ENCODE assay signal across 18 cellular contexts in genomic region chr9:77454668-77455067, GRCh38.
DNase-seq lines count a peak whose midpoint lies in the region; ATAC-seq, FAIRE-seq and TF ChIP-seq lines count a peak whose summit lies in the region.
"Had no signal": no experiment of that assay in that cellular context is flagged by ENCODE, and none has a peak within 500 bp of the region (broad histone marks: within the 10 kb centered on the region; RNA-seq: fewer than 3 reads in every experiment).

No MANE protein-coding gene starts in this region.

- no peak for FAIRE-seq in D721Med (lab: Jason Lieb, UNC)
- FAIRE-seq: TTC549 had no signal

- H3K27me3 ChIP-seq in Loucy (ENCODE audit: insufficient read depth, low read length, poor library complexity, severe bottlenecking) = no peaks in the 10 kb centered on the region
- no peaks in the 10 kb centered on the region for H3K27me3 ChIP-seq in osteoblast (ENCODE audit: insufficient read depth, low read length)
- no peaks in the 10 kb centered on the region for H3K27me3 ChIP-seq in smooth muscle cell (ENCODE audit: low read depth)
- H3K27me3 ChIP-seq: ascending aorta; BLaER1 treated with 17β-estradiol and CSF1 and Interleukin-3, amounts not matched to agents 10 nM and 100 nM; left lung; ovary had no signal

- H3F3A ChIP-seq in Loucy (ENCODE audit: low read depth) (no peaks in the 10 kb centered on the region), smooth muscle cell (ENCODE audit: low read depth) (peaks cover 2% of the 10 kb centered on the region)

- ATAC-seq in GM18868 (IDR thresholded peaks at IDR 0.05; ENCODE audit: unreplicated experiment) = no peak
- ATAC-seq: left lung had no signal

- H3K4me3 ChIP-seq in Loucy (ENCODE audit: low read length, poor library complexity, severe bottlenecking) (no peak overlapping the region), osteoblast (ENCODE audit: insufficient read depth, low read length) (no peak overlapping the region), smooth muscle cell (no peak overlapping the region)
- H3K4me3 ChIP-seq: ascending aorta; BLaER1 treated with 17β-estradiol and CSF1 and Interleukin-3, amounts not matched to agents 10 nM and 100 nM; ovary had no signal

- H3K9ac ChIP-seq in Loucy (ENCODE audit: low read depth, low read length, poor library complexity, severe bottlenecking) (no peak overlapping the region), smooth muscle cell (ENCODE audit: low read depth) (no peak overlapping the region)
- H3K9ac ChIP-seq: BLaER1 treated with 17β-estradiol and CSF1 and Interleukin-3, amounts not matched to agents 10 nM and 100 nM had no signal

- TF ChIP-seq CTCF in Loucy (conservative IDR thresholded peaks at IDR 0.05; ENCODE audit: low read length) = no peak
- no peak for TF ChIP-seq CTCF in osteoblast (IDR thresholded peaks at IDR 0.05; ENCODE audit: extremely low read depth, low read depth, low read length)
- TF ChIP-seq CTCF in smooth muscle cell (IDR thresholded peaks at IDR 0.05; ENCODE audit: borderline replicate concordance, insufficient read depth, poor library complexity, severe bottlenecking) = no peak
- no peak for TF ChIP-seq CTCF in D721Med (IDR thresholded peaks at IDR 0.05; ENCODE audit: insufficient read depth, missing control alignments)

- H3K79me2 ChIP-seq in Loucy (ENCODE audit: insufficient read depth, low read length) = no peaks in the 10 kb centered on the region
- no peaks in the 10 kb centered on the region for H3K79me2 ChIP-seq in osteoblast (ENCODE audit: insufficient read depth, low read length)
- no peaks in the 10 kb centered on the region for H3K79me2 ChIP-seq in smooth muscle cell (ENCODE audit: low read depth)

- H2AFZ ChIP-seq in Loucy (ENCODE audit: low read length) (0 out of 2 replicates have a peak overlapping the region, but pooled peaks have one; percentile 75), osteoblast (ENCODE audit: low read length) (no peak overlapping the region), smooth muscle cell (ENCODE audit: low read depth) (no peak overlapping the region)

- peak overlapping the region; percentile 4 for H3K27ac ChIP-seq in osteoblast (ENCODE audit: low read depth, low read length)
- H3K27ac ChIP-seq in smooth muscle cell (ENCODE audit: low read depth) = no peak overlapping the region
- H3K27ac ChIP-seq: ascending aorta, ovary had no signal

- H3K36me3 ChIP-seq in Loucy (ENCODE audit: insufficient read depth, low read length) (no peaks in the 10 kb centered on the region), osteoblast (ENCODE audit: insufficient read depth, low read length) (no peaks in the 10 kb centered on the region), smooth muscle cell (ENCODE audit: low read depth) (no peaks in the 10 kb centered on the region)
- H3K36me3 ChIP-seq: ascending aorta; BLaER1 treated with 17β-estradiol and CSF1 and Interleukin-3, amounts not matched to agents 10 nM and 100 nM; left lung; ovary had no signal

- WGBS in smooth muscle cell (ENCODE audit: low lambda C conversion rate) = 79% methylated on average over 3 of the region's 3 CpGs

- H3K9me3 ChIP-seq in Loucy (ENCODE audit: insufficient read depth, low read depth, low read length) (no peaks in the 10 kb centered on the region), osteoblast (ENCODE audit: low read depth, low read length) (no peaks in the 10 kb centered on the region), smooth muscle cell (replicated peaks; ENCODE audit: low read depth) (no peaks in the 10 kb centered on the region)
- H3K9me3 ChIP-seq: ascending aorta, left lung, ovary had no signal

- peak; percentile 14 for DNase-seq in EL
- DNase-seq in dedifferentiated amniotic fluid mesenchymal stem cell (ENCODE audit: extremely low spot score) = peak; percentile 37
- DNase-seq in osteoblast (ENCODE audit: insufficient read length, low spot score, missing footprints) = no peak
- no peak for DNase-seq in smooth muscle cell (lab: John Stamatoyannopoulos, UW; ENCODE audit: unreplicated experiment)
- DNase-seq in D721Med (ENCODE audit: insufficient read length, low spot score) = no peak
- no peak for DNase-seq in GM19238 (ENCODE audit: insufficient read length, low spot score)
- DNase-seq: activated CD8-positive, alpha-beta memory T cell treated with anti-CD3 and anti-CD28 coated beads for 24 hours; activated T-cell treated with anti-CD3 and anti-CD28 coated beads, Interleukin-2, amount 50 U/mL, for 24 hours; effector CD8-positive, alpha-beta T cell; left lung; NCI-H2171; NCI-H524 treated with DMSO at 0.1 percent for 48 hours; ovary had no signal

- no peaks in the 10 kb centered on the region for H3K9me2 ChIP-seq in Loucy (replicated peaks; ENCODE audit: low read depth, low read length)

- peak overlapping the region; percentile 29 for H3K4me2 ChIP-seq in Loucy (ENCODE audit: low read depth, low read length, poor library complexity, severe bottlenecking)
- H3K4me2 ChIP-seq in osteoblast (ENCODE audit: insufficient read depth, low read length) = no peak overlapping the region
- H3K4me2 ChIP-seq in smooth muscle cell = no peak overlapping the region

- H4K20me1 ChIP-seq in Loucy (ENCODE audit: insufficient read depth, low read length, poor library complexity, severe bottlenecking) (no peaks in the 10 kb centered on the region), osteoblast (ENCODE audit: insufficient read depth, low read length) (no peaks in the 10 kb centered on the region), smooth muscle cell (ENCODE audit: low read depth) (no peaks in the 10 kb centered on the region)
- H4K20me1 ChIP-seq: BLaER1 treated with 17β-estradiol and CSF1 and Interleukin-3, amounts not matched to agents 10 nM and 100 nM had no signal

- no peaks in the 10 kb centered on the region for H3K4me1 ChIP-seq in Loucy (ENCODE audit: insufficient read depth, low read length, poor library complexity, severe bottlenecking)
- peaks cover 18% of the 10 kb centered on the region for H3K4me1 ChIP-seq in osteoblast (ENCODE audit: insufficient read depth, low read length)
- no peaks in the 10 kb centered on the region for H3K4me1 ChIP-seq in smooth muscle cell (ENCODE audit: low read depth)

Comparison
In these comparisons a context has a peak if more than half of its experiments do, and no peak if none do; other contexts are left out.
1. DNase-seq: peak in EL (single experiment) and dedifferentiated amniotic fluid mesenchymal stem cell (single experiment); none in osteoblast (single experiment), smooth muscle cell (single experiment), D721Med (single experiment) and GM19238 (single experiment).